In genomic region chr15:40317580-40317979, GRCh38 we compare ENCODE assay signal across 27 cellular contexts. TPM values are rescaled to one million over a fixed set of nuclear protein-coding genes. Genes with fewer than 3 reads are reported as not detected.
"Had no signal": no experiment of that assay in that cellular context is flagged by ENCODE, and none has a peak within 500 bp of the region (broad histone marks: within the 10 kb centered on the region; RNA-seq: fewer than 3 reads in every experiment).

No MANE protein-coding gene starts in this region.

- H3K4me3 ChIP-seq: cardiac muscle cell, MG63 had no signal

- DNase-seq: activated CD4-positive, alpha-beta memory T cell treated with anti-CD3 and anti-CD28 coated beads, Interleukin-2, amount 10 ng/mL, durations not matched to agents 7 days and 5 days; activated CD4-positive, alpha-beta T cell treated with anti-CD3 and anti-CD28 coated beads for 36 hours; activated CD4-positive, alpha-beta T cell treated with anti-CD3 and anti-CD28 coated beads, Interleukin-2, amount 50 U/mL, for 1 hour; activated gamma-delta T cell; activated naive CD4-positive, alpha-beta T cell treated with anti-CD3 and anti-CD28 coated beads for 36 hours; activated T-cell treated with anti-CD3 and anti-CD28 coated beads for 4 hours; activated T-cell treated with anti-CD3 and anti-CD28 coated beads, Interleukin-2, amount 50 U/mL, for 48 hours; amygdala; brain microvascular endothelial cell; MG63; NCI-H1092; NCI-H1694; NCI-H2029; NCI-H2107; NCI-H345; NCI-H510A treated with DMSO at 0.1 percent for 48 hours; NK-92 treated with Interleukin-12 subunit alpha and Interleukin-12 subunit beta, amount 100 ng/mL, for 24 hours; PC-3; SHP77 treated with DMSO at 0.1 percent for 48 hours; T-helper 2 cell; T1000 had no signal

- H3K36me3 ChIP-seq: brain microvascular endothelial cell, cardiac muscle cell, MG63 had no signal

- H3K9me3 Mint-ChIP-seq: activated CD4-positive, alpha-beta memory T cell treated with anti-CD3 and anti-CD28 coated beads, Interleukin-2, amount 10 ng/mL, durations not matched to agents 7 days and 5 days; activated naive CD4-positive, alpha-beta T cell treated with anti-CD3 and anti-CD28 coated beads for 36 hours; activated T-helper 17 cell treated with anti-CD3 and anti-CD28 coated beads, Interleukin-2, amount 50 U/mL, for 72 hours had no signal

- H3K27ac ChIP-seq: brain microvascular endothelial cell, cardiac muscle cell, VCaP had no signal

- H3K27me3 ChIP-seq: brain microvascular endothelial cell, cardiac muscle cell, MG63 had no signal

- H3K27ac Mint-ChIP-seq: activated CD4-positive, alpha-beta memory T cell treated with anti-CD3 and anti-CD28 coated beads, Interleukin-2, amount 10 ng/mL, durations not matched to agents 7 days and 5 days; activated CD4-positive, alpha-beta T cell treated with anti-CD3 and anti-CD28 coated beads for 36 hours; activated naive CD4-positive, alpha-beta T cell treated with anti-CD3 and anti-CD28 coated beads for 36 hours; activated naive CD8-positive, alpha-beta T cell; activated T-helper 17 cell treated with anti-CD3 and anti-CD28 coated beads, Interleukin-2, amount 50 U/mL, for 72 hours had no signal

- H3K27me3 Mint-ChIP-seq: activated naive CD8-positive, alpha-beta T cell had no signal

- H3K9me3 ChIP-seq: MG63 had no signal

- ATAC-seq: activated CD4-positive, alpha-beta T cell treated with anti-CD3 and anti-CD28 coated beads for 36 hours; activated T-helper 17 cell treated with anti-CD3 and anti-CD28 coated beads, Interleukin-2, amount 50 U/mL, for 72 hours; PC-3 had no signal

- H3K36me3 Mint-ChIP-seq: activated naive CD8-positive, alpha-beta T cell had no signal

- H3K4me3 Mint-ChIP-seq: activated CD4-positive, alpha-beta memory T cell treated with anti-CD3 and anti-CD28 coated beads, Interleukin-2, amount 10 ng/mL, durations not matched to agents 7 days and 5 days; activated CD4-positive, alpha-beta T cell treated with anti-CD3 and anti-CD28 coated beads for 36 hours; activated naive CD4-positive, alpha-beta T cell treated with anti-CD3 and anti-CD28 coated beads for 36 hours; activated naive CD8-positive, alpha-beta T cell; activated T-helper 17 cell treated with anti-CD3 and anti-CD28 coated beads, Interleukin-2, amount 50 U/mL, for 72 hours had no signal

RNA-seq across cellular contexts. Expression of gene PHGR1, which starts 33.3 kb away (rescaled TPM):
- total RNA-seq: activated CD4-positive, alpha-beta memory T cell treated with anti-CD3 and anti-CD28 coated beads, Interleukin-2, amount 10 ng/mL, durations not matched to agents 7 days and 5 days; activated CD4-positive, alpha-beta T cell treated with anti-CD3 and anti-CD28 coated beads for 36 hours; activated CD8-positive, alpha-beta memory T cell treated with anti-CD3 and anti-CD28 coated beads for 36 hours; activated naive CD4-positive, alpha-beta T cell treated with anti-CD3 and anti-CD28 coated beads for 36 hours; activated T-helper 17 cell treated with anti-CD3 and anti-CD28 coated beads, Interleukin-2, amount 50 U/mL, for 72 hours; cardiac muscle cell; PC-3; SK-MEL-5 had no signal
- polyA plus RNA-seq: cardiac muscle cell had no signal

RNA-seq across cellular contexts. Expression of gene ANKRD63, which starts 34.7 kb away (rescaled TPM):
- total RNA-seq: activated CD4-positive, alpha-beta memory T cell treated with anti-CD3 and anti-CD28 coated beads, Interleukin-2, amount 10 ng/mL, durations not matched to agents 7 days and 5 days; activated CD4-positive, alpha-beta T cell treated with anti-CD3 and anti-CD28 coated beads for 36 hours; activated naive CD4-positive, alpha-beta T cell treated with anti-CD3 and anti-CD28 coated beads for 36 hours; activated T-helper 17 cell treated with anti-CD3 and anti-CD28 coated beads, Interleukin-2, amount 50 U/mL, for 72 hours had no signal
